In the genomic region with DNA sequence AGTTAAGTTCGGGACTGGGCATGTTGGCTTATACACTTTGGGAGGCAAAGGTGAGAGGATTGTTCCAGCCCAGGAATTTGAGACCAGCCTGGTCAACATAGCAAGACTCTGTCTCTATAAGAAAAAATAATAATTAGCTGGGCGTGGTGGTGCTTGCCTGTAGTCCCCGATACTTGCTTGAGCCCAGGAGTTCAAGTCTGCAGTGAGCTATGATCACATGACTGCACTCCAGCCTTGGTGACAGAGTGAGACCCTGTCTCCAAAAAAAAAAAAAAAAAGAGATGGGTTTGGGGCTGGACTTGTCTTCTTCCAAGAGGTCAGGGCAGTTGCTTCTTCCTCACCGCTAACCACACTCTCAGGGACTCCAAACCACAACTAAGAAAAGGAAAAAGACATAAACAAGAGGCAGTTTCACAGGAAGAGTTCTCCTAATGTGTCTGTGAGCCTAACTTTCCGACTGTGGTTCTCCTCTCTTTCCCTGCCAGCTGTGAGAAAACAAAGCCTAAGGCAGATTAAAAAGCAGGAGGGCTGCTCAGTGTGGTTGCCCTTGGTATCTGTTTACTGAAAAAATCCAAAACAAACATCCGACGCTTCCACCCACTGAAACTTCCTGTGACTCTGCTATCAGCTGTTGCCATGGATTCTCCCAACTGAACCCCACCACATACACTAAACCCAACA, we compare ENCODE assay signal across 7 cellular contexts. TPM values are rescaled to one million over a fixed set of nuclear protein-coding genes. Genes with fewer than 3 reads are reported as not detected.
DNase-seq lines count a peak whose midpoint lies in the region; ATAC-seq and TF ChIP-seq lines count a peak whose summit lies in the region.

No MANE protein-coding gene starts in this region.

- H3K4me3 ChIP-seq in H7 (ENCODE audit: insufficient read depth, low read depth, low read length) (no peak overlapping the region), esophagus (ENCODE audit: low read depth in 1 of 2, low read length in 2 of 2) (no peak overlapping the region), skin epidermis (no peak overlapping the region)

- no peak overlapping the region for H3K4me3 Mint-ChIP-seq in progenitor cell of endocrine pancreas (ENCODE audit: low read depth)

- H3K4me1 Mint-ChIP-seq in progenitor cell of endocrine pancreas (ENCODE audit: low read depth), result peaks cover 25% of the 10 kb centered on the region

- H3K4me1 ChIP-seq in esophagus (ENCODE audit: control insufficient read depth in 2 of 2, insufficient read depth in 2 of 2, low read length in 1 of 2), result peaks cover 9 to 20% of the 10 kb centered on the region in 2 donors

- TF ChIP-seq CTCF in progenitor cell of endocrine pancreas (IDR thresholded peaks at IDR 0.05; ENCODE audit: unreplicated experiment), result no peak

- H3K27me3 Mint-ChIP-seq in progenitor cell of endocrine pancreas, result peaks cover 31% of the 10 kb centered on the region

- no peak overlapping the region for H3K27ac Mint-ChIP-seq in progenitor cell of endocrine pancreas

- DNase-seq in H7, result peak; percentile 21
- DNase-seq in NCI-H1092 (lab: John Stamatoyannopoulos, UW), result no peak
- DNase-seq in progenitor cell of endocrine pancreas (ENCODE audit: low spot score, unreplicated experiment), result no peak

- H3K36me3 Mint-ChIP-seq in progenitor cell of endocrine pancreas (ENCODE audit: insufficient read depth), result no peaks in the 10 kb centered on the region

- no peaks in the 10 kb centered on the region for H3K9me3 Mint-ChIP-seq in progenitor cell of endocrine pancreas (ENCODE audit: low read depth)

- no peaks in the 10 kb centered on the region for H3K9me3 ChIP-seq in esophagus (ENCODE audit: control insufficient read depth in 2 of 2, insufficient read depth in 1 of 2, low read depth in 1 of 2, low read length in 1 of 2)

- H3K27ac ChIP-seq in esophagus (ENCODE audit: low read depth in 2 of 2, low read length in 1 of 2), result peak overlapping the region; percentile 11 to 43
- peak overlapping the region in 16 of 21 experiments; percentile 9 to 90 (median 60) for H3K27ac ChIP-seq in skin epidermis

- no peaks in the 10 kb centered on the region; the same call in 1 of the 2 replicates for H3K36me3 ChIP-seq in H7 (replicated peaks; ENCODE audit: control insufficient read depth, insufficient read depth, low read length)
- H3K36me3 ChIP-seq in esophagus (ENCODE audit: control insufficient read depth in 2 of 2, insufficient read depth in 2 of 2, low read length in 1 of 2), result no peaks in the 10 kb centered on the region

- WGBS in esophagus, 2 donors, result 27 to 40% methylated on average over 7 of the region's 7 CpGs

- H3K27me3 ChIP-seq in H7 (ENCODE audit: control insufficient read depth, insufficient read depth, low read length) (no peaks in the 10 kb centered on the region), esophagus (ENCODE audit: control insufficient read depth in 1 of 2, insufficient read depth in 2 of 2, low read length in 2 of 2) (no peaks in the 10 kb centered on the region)

- ATAC-seq in GM21717 (IDR thresholded peaks at IDR 0.05; ENCODE audit: unreplicated experiment), result no peak

TF ChIP-seq in PFSK-1, 5 proteins besides CTCF, POLR2A, EP300 and RAD21:
- peak; percentile 24; the same call in 1 of the 2 replicates for TF ChIP-seq TAF1 (IDR thresholded peaks at IDR 0.05; ENCODE audit: borderline replicate concordance, insufficient read depth, low read length)
- no peak for TF ChIP-seq SIN3A (IDR thresholded peaks at IDR 0.05; ENCODE audit: borderline replicate concordance, insufficient read depth, low read length)
- no peak for TF ChIP-seq FOXP2 (optimal IDR thresholded peaks at IDR 0.05; ENCODE audit: borderline replicate concordance, extremely low read depth, extremely low read length, insufficient read depth)
- TF ChIP-seq POLR2AphosphoS5 (IDR thresholded peaks at IDR 0.05; ENCODE audit: low read depth, low read length), result no peak

RNA-seq across cellular contexts. Expression of gene SERPINE1, which starts 2.4 kb away (rescaled TPM):
- 3.4 and 3.6 TPM in 2 replicates for total RNA-seq in H7 (2014; rRNA removed; shearing (Covaris generic))
- polyA plus RNA-seq in PFSK-1 (2012; ENCODE audit: insufficient read length, low read depth), result 36.0 TPM
- 1 to 10 TPM in 1 of 2 donors, under 1 TPM in 1; 0.88 to 1.3 TPM for polyA plus RNA-seq in esophagus
- total RNA-seq in progenitor cell of endocrine pancreas, result 0.11 and 0.14 TPM in 2 replicates

RNA-seq across cellular contexts. Expression of gene AP1S1, which starts 29.8 kb away (rescaled TPM):
- total RNA-seq in H7 (2014; rRNA removed; shearing (Covaris generic)), result 114 and 137 TPM in 2 replicates
- polyA plus RNA-seq in PFSK-1 (2012; ENCODE audit: insufficient read length, low read depth), result 149 TPM
- 10 to 100 TPM; 40.2 to 43.3 TPM for polyA plus RNA-seq in esophagus
- 61.3 and 66.5 TPM in 2 replicates for total RNA-seq in progenitor cell of endocrine pancreas

RNA-seq across cellular contexts. Expression of gene TRIM56, which starts 39.2 kb away (rescaled TPM):
- 6.1 and 8.9 TPM in 2 replicates for total RNA-seq in H7 (2014; rRNA removed; shearing (Covaris generic))
- polyA plus RNA-seq in PFSK-1 (2012; ENCODE audit: insufficient read length, low read depth), result 18.3 TPM
- 10 to 100 TPM in 1 of 2 donors, 1 to 10 TPM in 1; 6.2 to 13.5 TPM for polyA plus RNA-seq in esophagus
- total RNA-seq in progenitor cell of endocrine pancreas, result 19.3 and 22.0 TPM in 2 replicates

RNA-seq across cellular contexts. Expression of gene VGF, which starts 40.9 kb away (rescaled TPM):
- 12.0 and 22.5 TPM in 2 replicates for total RNA-seq in H7 (2014; rRNA removed; shearing (Covaris generic))
- 14,821 TPM for polyA plus RNA-seq in PFSK-1 (2012; ENCODE audit: insufficient read length, low read depth)
- polyA plus RNA-seq in esophagus, result under 1 TPM in 1 of 2 donors, not detected in 1; 0.01 TPM
- total RNA-seq in progenitor cell of endocrine pancreas, result 0.96 and 1.8 TPM in 2 replicates

RNA-seq across cellular contexts. Expression of gene NAT16, which starts 55.6 kb away (rescaled TPM):
- 0.30 and 0.59 TPM in 2 replicates for total RNA-seq in H7 (2014; rRNA removed; shearing (Covaris generic))
- 0.26 TPM for polyA plus RNA-seq in PFSK-1 (2012; ENCODE audit: insufficient read length, low read depth)
- polyA plus RNA-seq in esophagus, result not detected
- total RNA-seq in progenitor cell of endocrine pancreas, result not detected in 2 replicates
